Comparison of ENCODE assay signal across 27 cellular contexts in the genomic region with DNA sequence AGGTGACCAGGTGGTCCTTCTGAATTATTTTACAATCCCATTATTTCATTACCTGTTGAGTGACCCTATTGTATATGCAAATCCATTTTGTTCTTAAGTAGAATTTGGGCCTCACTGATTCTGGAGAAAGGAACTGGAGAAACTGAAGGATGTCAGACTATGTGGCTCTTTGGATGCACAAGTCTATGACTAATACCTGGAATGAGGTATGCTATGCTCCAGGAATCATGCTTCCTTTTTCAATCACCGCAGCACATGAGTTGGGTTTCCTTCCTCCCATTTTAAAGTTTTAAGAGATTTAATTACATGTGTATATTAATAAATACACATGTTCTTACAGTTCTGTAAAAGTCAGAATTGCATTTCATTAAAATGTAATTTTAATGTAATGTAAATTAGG.
DNase-seq lines count a peak whose midpoint lies in the region; ATAC-seq and TF ChIP-seq lines count a peak whose summit lies in the region.
"Had no signal": no experiment of that assay in that cellular context is flagged by ENCODE, and none has a peak within 500 bp of the region (broad histone marks: within the 10 kb centered on the region; RNA-seq: fewer than 3 reads in every experiment).

No MANE protein-coding gene starts in this region.

- no peak for TF ChIP-seq CTCF in kidney epithelial cell (IDR thresholded peaks at IDR 0.05; ENCODE audit: insufficient read depth, low read length, poor library complexity, severe bottlenecking)
- TF ChIP-seq CTCF in adrenal gland (IDR thresholded peaks at IDR 0.05): no peak

- H3K4me1 Mint-ChIP-seq in T-helper 17 cell: no peaks in the 10 kb centered on the region
- H3K4me1 Mint-ChIP-seq: activated T-helper 17 cell treated with anti-CD3 and anti-CD28 coated beads, Interleukin-2, amount 50 U/mL, for 72 hours; neural progenitor cell had no signal

- H3K27ac Mint-ChIP-seq in T-helper 17 cell: no peak overlapping the region
- H3K27ac Mint-ChIP-seq: activated CD8-positive, alpha-beta T cell treated with anti-CD3 and anti-CD28 coated beads, Interleukin-2, amount 10 ng/mL, durations not matched to agents 7 days and 5 days; activated T-helper 17 cell treated with anti-CD3 and anti-CD28 coated beads, Interleukin-2, amount 50 U/mL, for 72 hours; neural progenitor cell had no signal

- no peak overlapping the region for H3K4me3 Mint-ChIP-seq in T-helper 17 cell
- H3K4me3 Mint-ChIP-seq: activated CD8-positive, alpha-beta T cell treated with anti-CD3 and anti-CD28 coated beads, Interleukin-2, amount 10 ng/mL, durations not matched to agents 7 days and 5 days; activated T-helper 17 cell treated with anti-CD3 and anti-CD28 coated beads, Interleukin-2, amount 50 U/mL, for 72 hours; neural progenitor cell had no signal

- H3K36me3 Mint-ChIP-seq in T-helper 17 cell (ENCODE audit: low read depth): no peaks in the 10 kb centered on the region

- no peak overlapping the region for H3K27ac ChIP-seq in adrenal gland
- H3K27ac ChIP-seq: BLaER1, left lung, neural progenitor cell, PC-9, right atrium auricular region had no signal

- no peak for TF ChIP-seq POLR2A in adrenal gland (IDR thresholded peaks at IDR 0.05)

- H3K27me3 Mint-ChIP-seq in T-helper 17 cell: no peaks in the 10 kb centered on the region
- H3K27me3 Mint-ChIP-seq: activated T-helper 17 cell treated with anti-CD3 and anti-CD28 coated beads, Interleukin-2, amount 50 U/mL, for 72 hours had no signal

- H3K4me1 ChIP-seq in adrenal gland (replicated peaks in 1 of 2): no peaks in the 10 kb centered on the region
- H3K4me1 ChIP-seq: BLaER1, left lung, neural progenitor cell, right atrium auricular region had no signal

- peak; percentile 54 for DNase-seq in NCI-H82 treated with DMSO at 0.1 percent for 48 hours (lab: John Stamatoyannopoulos, UW; ENCODE audit: unreplicated experiment)
- peak; percentile 18 for DNase-seq in kidney epithelial cell (ENCODE audit: low read depth)
- no peak for DNase-seq in T-helper 17 cell
- DNase-seq in adrenal gland: no peak
- DNase-seq: activated CD8-positive, alpha-beta T cell treated with anti-CD3 and anti-CD28 coated beads, Interleukin-2, amount 10 ng/mL, durations not matched to agents 7 days and 5 days; activated naive CD4-positive, alpha-beta T cell treated with anti-CD3 and anti-CD28 coated beads, Interleukin-2, amount 50 U/mL, for 16 hours; amniotic stem cell; DMS 273 treated with DMSO at 0.1 percent for 48 hours; left lung; mesenchymal stem cell; NCI-H1092; NCI-H187; NCI-H510A treated with DMSO at 0.1 percent for 48 hours; NK-92 treated with Interleukin-12 subunit alpha and Interleukin-12 subunit beta, amount 100 ng/mL, for 24 hours; PC-9; SHP77 treated with DMSO at 0.1 percent for 48 hours; stimulated activated CD4-positive, alpha-beta T cell treated with anti-CD3 and anti-CD28 coated beads, Interleukin-1b, Interleukin-23, amount 100 ng/mL, for 48 hours; stimulated activated naive CD8-positive, alpha-beta T cell treated with anti-CD3 and anti-CD28 coated beads, Interleukin-15, Interleukin-2, amounts not matched to agents 100 U/mL and 50 U/mL, for 24 hours had no signal

- intact Hi-C loops in adrenal gland (cut with DNase I): no loop called here

- H3K27me3 ChIP-seq in kidney epithelial cell (ENCODE audit: control insufficient read depth, insufficient read depth, low read length) (no peaks in the 10 kb centered on the region), adrenal gland (no peaks in the 10 kb centered on the region)
- H3K27me3 ChIP-seq: BLaER1, left lung, neural progenitor cell, right atrium auricular region had no signal

- H3K4me3 ChIP-seq in kidney epithelial cell (ENCODE audit: low read depth, low read length) (no peak overlapping the region), adrenal gland (no peak overlapping the region)
- H3K4me3 ChIP-seq: BLaER1, left lung, neural progenitor cell, PC-9, right atrium auricular region, smooth muscle cell had no signal

- H3K9me3 ChIP-seq in T-helper 17 cell (ENCODE audit: control insufficient read depth, low read length, poor library complexity, severe bottlenecking) (no peaks in the 10 kb centered on the region), adrenal gland (replicated peaks in 1 of 3) (no peaks in the 10 kb centered on the region)
- H3K9me3 ChIP-seq: BLaER1, left lung, right atrium auricular region had no signal

- 84 to 90% (median 87%) methylated on average over 1 of the region's 1 CpG for WGBS in adrenal gland, 4 donors

- peak; percentile 54 for ATAC-seq in GM19043 (IDR thresholded peaks at IDR 0.05; ENCODE audit: low read depth, unreplicated experiment)
- peak; percentile 69 for ATAC-seq in HG02884 (IDR thresholded peaks at IDR 0.05; ENCODE audit: unreplicated experiment)
- no peak for ATAC-seq in T-helper 17 cell
- ATAC-seq in GM21526 (IDR thresholded peaks at IDR 0.05; ENCODE audit: low FRiP score, unreplicated experiment): no peak
- ATAC-seq in HG02588 (IDR thresholded peaks at IDR 0.05; ENCODE audit: unreplicated experiment): no peak
- ATAC-seq: activated CD8-positive, alpha-beta T cell treated with anti-CD3 and anti-CD28 coated beads, Interleukin-2, amount 10 ng/mL, durations not matched to agents 7 days and 5 days; activated T-helper 17 cell treated with anti-CD3 and anti-CD28 coated beads, Interleukin-2, amount 50 U/mL, for 72 hours; left lung; stimulated activated naive CD8-positive, alpha-beta T cell treated with anti-CD3 and anti-CD28 coated beads, Interleukin-15, Interleukin-2, amounts not matched to agents 100 U/mL and 50 U/mL, for 24 hours had no signal

- H3K36me3 ChIP-seq in kidney epithelial cell (ENCODE audit: control insufficient read depth, insufficient read depth, low read length): no peaks in the 10 kb centered on the region
- no peaks in the 10 kb centered on the region for H3K36me3 ChIP-seq in adrenal gland (replicated peaks in 1 of 2)
- H3K36me3 ChIP-seq: BLaER1, left lung, neural progenitor cell, right atrium auricular region had no signal

Comparison
In these comparisons a context has a peak if more than half of its experiments do, and no peak if none do; other contexts are left out.
1. ATAC-seq: peak in GM19043 (single experiment) and HG02884 (single experiment); none in T-helper 17 cell (single experiment), GM21526 (single experiment) and HG02588 (single experiment).
2. DNase-seq: peak in NCI-H82 treated with DMSO at 0.1 percent for 48 hours (single experiment) and kidney epithelial cell (single experiment); none in T-helper 17 cell (0 of 3) and adrenal gland (0 of 7).